Comparison of ENCODE assay signal across 29 cellular contexts in the genomic region with DNA sequence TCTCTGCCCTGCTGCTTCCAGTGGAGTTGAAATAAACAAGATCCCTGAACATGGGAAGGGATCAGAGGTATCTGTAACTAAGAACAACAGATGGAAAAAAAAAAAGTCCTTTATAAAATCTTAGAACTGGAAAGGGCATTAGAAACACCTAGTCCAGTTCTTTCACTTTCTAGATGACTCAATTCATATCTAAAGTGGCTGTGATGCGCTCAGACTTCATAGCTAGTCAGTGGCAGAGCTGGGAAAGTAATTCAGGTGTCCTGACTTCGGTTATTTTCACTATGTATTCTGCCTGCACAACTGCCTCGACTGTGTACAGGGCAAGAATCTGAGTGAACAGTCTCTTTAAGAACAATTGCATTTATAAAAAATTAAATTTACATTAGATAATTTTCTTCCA.
"Had no signal": no experiment of that assay in that cellular context is flagged by ENCODE, and none has a peak within 500 bp of the region (broad histone marks: within the 10 kb centered on the region; RNA-seq: fewer than 3 reads in every experiment).

No MANE protein-coding gene starts in this region.

- H3K4me1 Mint-ChIP-seq: activated B cell treated with CpG ODN at 0.5 μM for 24 hours; activated CD4-positive, alpha-beta T cell treated with anti-CD3 and anti-CD28 coated beads for 36 hours; activated naive CD8-positive, alpha-beta T cell treated with anti-CD3 and anti-CD28 coated beads for 36 hours; central memory CD8-positive, alpha-beta T cell; naive thymus-derived CD8-positive, alpha-beta T cell; stimulated activated memory B cell treated with anti-CD40 and anti-IgM and Interleukin-4, amounts not matched to agents 10 μg/mL and 1 μg/mL and 100 μg/mL, for 72 hours had no signal

- H3K27ac Mint-ChIP-seq: activated B cell treated with CpG ODN at 0.5 μM for 24 hours; activated CD4-positive, alpha-beta T cell treated with anti-CD3 and anti-CD28 coated beads for 36 hours; activated naive CD8-positive, alpha-beta T cell treated with anti-CD3 and anti-CD28 coated beads for 36 hours; endodermal cell; mesothelial cell of epicardium; naive thymus-derived CD8-positive, alpha-beta T cell; stimulated activated memory B cell treated with anti-CD40 and anti-IgM and Interleukin-4, amounts not matched to agents 10 μg/mL and 1 μg/mL and 100 μg/mL, for 72 hours had no signal

- H3K36me3 ChIP-seq: breast epithelium, colonic mucosa, gastroesophageal sphincter, sigmoid colon, uterus had no signal

- H3K4me3 Mint-ChIP-seq: activated B cell treated with CpG ODN at 0.5 μM for 24 hours; activated CD4-positive, alpha-beta T cell treated with anti-CD3 and anti-CD28 coated beads for 36 hours; activated naive CD8-positive, alpha-beta T cell treated with anti-CD3 and anti-CD28 coated beads for 36 hours; central memory CD8-positive, alpha-beta T cell; endodermal cell; mesothelial cell of epicardium; naive thymus-derived CD8-positive, alpha-beta T cell; stimulated activated memory B cell treated with anti-CD40 and anti-IgM and Interleukin-4, amounts not matched to agents 10 μg/mL and 1 μg/mL and 100 μg/mL, for 72 hours had no signal

- H3K27ac ChIP-seq: breast epithelium, colonic mucosa, dorsolateral prefrontal cortex, epithelial cell of prostate, gastroesophageal sphincter, sigmoid colon, testis, uterus had no signal

- ATAC-seq: activated CD4-positive, alpha-beta T cell treated with anti-CD3 and anti-CD28 coated beads for 36 hours; gastroesophageal sphincter; left ventricle myocardium superior; naive thymus-derived CD8-positive, alpha-beta T cell; stimulated activated memory B cell treated with anti-CD40 and anti-IgM and Interleukin-4, amounts not matched to agents 10 μg/mL and 1 μg/mL and 100 μg/mL, for 72 hours had no signal

- H3K9me3 ChIP-seq: breast epithelium, colonic mucosa, sigmoid colon, testis, uterus had no signal

- H3K27me3 ChIP-seq: breast epithelium, colonic mucosa, dorsolateral prefrontal cortex, testis, uterus had no signal

- H3K9me3 Mint-ChIP-seq: activated B cell treated with CpG ODN at 0.5 μM for 24 hours; central memory CD8-positive, alpha-beta T cell; endodermal cell; mesothelial cell of epicardium had no signal

- DNase-seq: activated B cell treated with CpG ODN at 0.5 μM for 24 hours; activated CD4-positive, alpha-beta T cell treated with anti-CD3 and anti-CD28 coated beads for 36 hours; activated CD4-positive, alpha-beta T cell treated with anti-CD3 and anti-CD28 coated beads, Interleukin-2, amount 50 U/mL, for 4 hours; activated CD8-positive, alpha-beta memory T cell treated with anti-CD3 and anti-CD28 coated beads, Interleukin-2, amount 50 U/mL, for 48 hours; activated naive CD4-positive, alpha-beta T cell treated with Interleukin-2 at 50 U/mL for 16 hours; activated naive CD8-positive, alpha-beta T cell treated with anti-CD3 and anti-CD28 coated beads for 36 hours; activated T-cell treated with anti-CD3 and anti-CD28 coated beads, Interleukin-2, amount 50 U/mL, for 48 hours; amniotic stem cell; colonic mucosa; dorsolateral prefrontal cortex; endodermal cell; head of caudate nucleus; hypothalamus; left ventricle myocardium superior; mammary epithelial cell; naive thymus-derived CD8-positive, alpha-beta T cell; retina; sigmoid colon; stimulated activated CD4-positive, alpha-beta T cell treated with anti-CD3 and anti-CD28 coated beads, Interleukin-15, amount 100 ng/mL, for 24 hours; testis; trophoblast cell; uterus had no signal

- H3K27me3 Mint-ChIP-seq: activated B cell treated with CpG ODN at 0.5 μM for 24 hours had no signal

- H3K4me1 ChIP-seq: breast epithelium, colonic mucosa, gastroesophageal sphincter, sigmoid colon, testis, uterus had no signal

- H3K36me3 Mint-ChIP-seq: activated naive CD8-positive, alpha-beta T cell treated with anti-CD3 and anti-CD28 coated beads for 36 hours; mesothelial cell of epicardium; naive thymus-derived CD8-positive, alpha-beta T cell; stimulated activated memory B cell treated with anti-CD40 and anti-IgM and Interleukin-4, amounts not matched to agents 10 μg/mL and 1 μg/mL and 100 μg/mL, for 72 hours had no signal

- H3K4me2 ChIP-seq: smooth muscle cell had no signal

- H3K4me3 ChIP-seq: breast epithelium, colonic mucosa, dorsolateral prefrontal cortex, gastroesophageal sphincter, sigmoid colon, smooth muscle cell, testis, uterus had no signal
